ENCODE assay signal across 8 cellular contexts in genomic region chr11:68838572-68838964, GRCh38. TPM values are rescaled to one million over a fixed set of nuclear protein-coding genes. Genes with fewer than 3 reads are reported as not detected.
DNase-seq lines count a peak whose midpoint lies in the region; ATAC-seq and TF ChIP-seq lines count a peak whose summit lies in the region.

No MANE protein-coding gene starts in this region.

- H3K27me3 ChIP-seq in HCT116 (ENCODE audit: insufficient read depth, low read length) (no peaks in the 10 kb centered on the region), esophagus squamous epithelium (no peaks in the 10 kb centered on the region)

- peak overlapping the region; percentile 88 for H3K4me2 ChIP-seq in HCT116 (ENCODE audit: low read length)

- DNase-seq in HCT116 (ENCODE audit: low read depth, low spot score) (no peak), esophagus squamous epithelium (lab: John Stamatoyannopoulos, UW) (no peak), retinal pigment epithelial cell (ENCODE audit: low read depth) (no peak), OCI-M2 (lab: John Stamatoyannopoulos, UW; ENCODE audit: unreplicated experiment) (no peak), NCI-H748 (lab: John Stamatoyannopoulos, UW; ENCODE audit: unreplicated experiment) (no peak)
- DNase-seq in activated CD4-positive, alpha-beta T cell treated with anti-CD3 and anti-CD28 coated beads, Interleukin-2, amount 10 ng/mL, durations not matched to agents 7 days and 5 days = peak; percentile 43

- TF ChIP-seq CTCF in HCT116 (IDR thresholded peaks at IDR 0.05 in 2 of 3, conservative IDR thresholded peaks at IDR 0.05 in 1 of 3; ENCODE audit: borderline replicate concordance in 1 of 3, insufficient read depth in 1 of 3, low read depth in 2 of 3, low read length in 2 of 3) = no peak
- TF ChIP-seq CTCF in esophagus squamous epithelium (IDR thresholded peaks at IDR 0.05) = peak in 1 of 6 experiments; percentile 2
- no peak for TF ChIP-seq CTCF in retinal pigment epithelial cell (conservative IDR thresholded peaks at IDR 0.05; ENCODE audit: low read depth, low read length)

- no TSS peak for BruUV-seq in HCT116 (replicated peaks; lab: Mats Ljungman, UMichigan)

- H3K4me1 ChIP-seq in HCT116 (ENCODE audit: control insufficient read depth in 1 of 2, insufficient read depth in 2 of 2, low read length in 2 of 2) = peaks cover 31 to 59% of the 10 kb centered on the region in 2 experiments
- H3K4me1 ChIP-seq in esophagus squamous epithelium = peaks cover 33 to 91% (median 62%) of the 10 kb centered on the region in 3 donors

- WGBS in esophagus squamous epithelium, 2 donors = 0 to 2% methylated on average over 7 to 8 of the region's 8 CpGs

- no peak for TF ChIP-seq RAD21 in HCT116 (IDR thresholded peaks at IDR 0.05; ENCODE audit: low read depth)

- no peaks in the 10 kb centered on the region for H4K20me1 ChIP-seq in HCT116 (ENCODE audit: insufficient read depth)

- H3K9me2 ChIP-seq in HCT116 (ENCODE audit: insufficient read depth) = no peaks in the 10 kb centered on the region

- peaks cover 4% of the 10 kb centered on the region for H3K36me3 Mint-ChIP-seq in activated CD4-positive, alpha-beta T cell treated with anti-CD3 and anti-CD28 coated beads, Interleukin-2, amount 10 ng/mL, durations not matched to agents 7 days and 5 days (ENCODE audit: low read depth)

- RAD21 ChIA-PET in HCT116 (lab: Charles Lee; ENCODE audit: low non-redundant PET in 1 of 2, low total read pairs in 2 of 2, uncharacterized antibody in 2 of 2, unreplicated experiment in 2 of 2) = no interaction called here

- H3K27ac ChIP-seq in HCT116 (ENCODE audit: low read depth, low read length) (peak overlapping the region; percentile 74), esophagus squamous epithelium (peak overlapping the region; percentile 89 to 99 (median 96))

- no peaks in the 10 kb centered on the region for H3K9me3 Mint-ChIP-seq in activated CD4-positive, alpha-beta T cell treated with anti-CD3 and anti-CD28 coated beads, Interleukin-2, amount 10 ng/mL, durations not matched to agents 7 days and 5 days

- H3K9me3 ChIP-seq in HCT116 (ENCODE audit: control insufficient read depth in 1 of 2, insufficient read depth in 1 of 2, low read depth in 1 of 2, low read length in 2 of 2) (no peaks in the 10 kb centered on the region), esophagus squamous epithelium (no peaks in the 10 kb centered on the region)

- peak overlapping the region; percentile 84 for H3K4me3 Mint-ChIP-seq in activated CD4-positive, alpha-beta T cell treated with anti-CD3 and anti-CD28 coated beads, Interleukin-2, amount 10 ng/mL, durations not matched to agents 7 days and 5 days

- H3K27ac Mint-ChIP-seq in activated CD4-positive, alpha-beta T cell treated with anti-CD3 and anti-CD28 coated beads, Interleukin-2, amount 10 ng/mL, durations not matched to agents 7 days and 5 days = peak overlapping the region; percentile 96

- POLR2A ChIA-PET in HCT116 (lab: Charles Lee) = no interaction called here
- POLR2A ChIA-PET in activated CD4-positive, alpha-beta T cell treated with anti-CD3 and anti-CD28 coated beads, Interleukin-2, amount 10 ng/mL, durations not matched to agents 7 days and 5 days (lab: Charles Lee) = interaction anchor here (0.6 kb wide), 1 partner anchor 60 kb away, joined by 6 read pairs; no protein-coding TSS in a partner anchor

- ATAC-seq in HCT116 (no peak), GM21737 (IDR thresholded peaks at IDR 0.05; ENCODE audit: unreplicated experiment) (no peak), HG03045 (IDR thresholded peaks at IDR 0.05; ENCODE audit: unreplicated experiment) (no peak)

- TF ChIP-seq POLR2A in HCT116 (IDR thresholded peaks at IDR 0.05; ENCODE audit: borderline replicate concordance, extremely low read depth, insufficient read depth, insufficient read length) (no peak), esophagus squamous epithelium (IDR thresholded peaks at IDR 0.05) (no peak)

- no peaks in the 10 kb centered on the region for H3K27me3 Mint-ChIP-seq in activated CD4-positive, alpha-beta T cell treated with anti-CD3 and anti-CD28 coated beads, Interleukin-2, amount 10 ng/mL, durations not matched to agents 7 days and 5 days

- no peak overlapping the region for H2AFZ ChIP-seq in HCT116 (ENCODE audit: low read depth, low read length, poor library complexity, severe bottlenecking)

- no peaks in the 10 kb centered on the region for H3K36me3 ChIP-seq in HCT116 (ENCODE audit: control insufficient read depth in 1 of 2, insufficient read depth in 2 of 2, low read length in 2 of 2)
- H3K36me3 ChIP-seq in esophagus squamous epithelium = peaks cover 0 to 4% (median 0%) of the 10 kb centered on the region in 3 donors

- CTCF ChIA-PET in HCT116 (lab: Charles Lee) = no interaction called here
- CTCF ChIA-PET in activated CD4-positive, alpha-beta T cell treated with anti-CD3 and anti-CD28 coated beads, Interleukin-2, amount 10 ng/mL, durations not matched to agents 7 days and 5 days (lab: Charles Lee) = no interaction called here

- intact Hi-C loops in HCT116 (cut with micrococcal nuclease) = no loop called here
- intact Hi-C loops in esophagus squamous epithelium (cut with DNase I) = no loop called here

- peak overlapping the region; percentile 43 to 84 for H3K4me3 ChIP-seq in HCT116 (replicated peaks in 1 of 2; ENCODE audit: low read depth in 1 of 2, low read length in 2 of 2)
- peak overlapping the region; percentile 20 to 98 (median 90) for H3K4me3 ChIP-seq in esophagus squamous epithelium
- H3K4me3 ChIP-seq in retinal pigment epithelial cell (ENCODE audit: low read length) = peak overlapping the region; percentile 47

- H3K4me1 Mint-ChIP-seq in activated CD4-positive, alpha-beta T cell treated with anti-CD3 and anti-CD28 coated beads, Interleukin-2, amount 10 ng/mL, durations not matched to agents 7 days and 5 days = peaks cover 61% of the 10 kb centered on the region

- H3K9ac ChIP-seq in HCT116 (ENCODE audit: low read length) = peak overlapping the region; percentile 71

- peaks cover 58% of the 10 kb centered on the region for H3K79me2 ChIP-seq in HCT116 (ENCODE audit: insufficient read depth, low read length)

TF ChIP-seq in HCT116, 20 proteins besides CTCF, POLR2A, EP300 and RAD21:
- no peak for TF ChIP-seq ELF1 (IDR thresholded peaks at IDR 0.05; ENCODE audit: borderline replicate concordance, low read depth)
- TF ChIP-seq, protein P1, sequence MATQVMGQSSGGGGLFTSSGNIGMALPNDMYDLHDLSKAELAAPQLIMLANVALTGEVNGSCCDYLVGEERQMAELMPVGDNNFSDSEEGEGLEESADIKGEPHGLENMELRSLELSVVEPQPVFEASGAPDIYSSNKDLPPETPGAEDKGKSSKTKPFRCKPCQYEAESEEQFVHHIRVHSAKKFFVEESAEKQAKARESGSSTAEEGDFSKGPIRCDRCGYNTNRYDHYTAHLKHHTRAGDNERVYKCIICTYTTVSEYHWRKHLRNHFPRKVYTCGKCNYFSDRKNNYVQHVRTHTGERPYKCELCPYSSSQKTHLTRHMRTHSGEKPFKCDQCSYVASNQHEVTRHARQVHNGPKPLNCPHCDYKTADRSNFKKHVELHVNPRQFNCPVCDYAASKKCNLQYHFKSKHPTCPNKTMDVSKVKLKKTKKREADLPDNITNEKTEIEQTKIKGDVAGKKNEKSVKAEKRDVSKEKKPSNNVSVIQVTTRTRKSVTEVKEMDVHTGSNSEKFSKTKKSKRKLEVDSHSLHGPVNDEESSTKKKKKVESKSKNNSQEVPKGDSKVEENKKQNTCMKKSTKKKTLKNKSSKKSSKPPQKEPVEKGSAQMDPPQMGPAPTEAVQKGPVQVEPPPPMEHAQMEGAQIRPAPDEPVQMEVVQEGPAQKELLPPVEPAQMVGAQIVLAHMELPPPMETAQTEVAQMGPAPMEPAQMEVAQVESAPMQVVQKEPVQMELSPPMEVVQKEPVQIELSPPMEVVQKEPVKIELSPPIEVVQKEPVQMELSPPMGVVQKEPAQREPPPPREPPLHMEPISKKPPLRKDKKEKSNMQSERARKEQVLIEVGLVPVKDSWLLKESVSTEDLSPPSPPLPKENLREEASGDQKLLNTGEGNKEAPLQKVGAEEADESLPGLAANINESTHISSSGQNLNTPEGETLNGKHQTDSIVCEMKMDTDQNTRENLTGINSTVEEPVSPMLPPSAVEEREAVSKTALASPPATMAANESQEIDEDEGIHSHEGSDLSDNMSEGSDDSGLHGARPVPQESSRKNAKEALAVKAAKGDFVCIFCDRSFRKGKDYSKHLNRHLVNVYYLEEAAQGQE (IDR thresholded peaks at IDR 0.05; ENCODE audit: low read depth) = no peak

RNA-seq across cellular contexts. Expression of gene CPT1A, which starts 3.1 kb away (rescaled TPM):
- 54.4 TPM for total RNA-seq in HCT116 (2021; ENCODE audit: unreplicated experiment)
- 25.2 and 31.0 TPM in 2 replicates for polyA plus RNA-seq in HCT116 (2012)
- 10 to 100 TPM; 66.3 to 69.9 TPM for total RNA-seq in activated CD4-positive, alpha-beta T cell treated with anti-CD3 and anti-CD28 coated beads, Interleukin-2, amount 10 ng/mL, durations not matched to agents 7 days and 5 days
- total RNA-seq in esophagus squamous epithelium = 10 to 100 TPM; 14.7 to 56.1 (median 27.6) TPM
